Comparison of ENCODE assay signal across 10 cellular contexts in genomic region chr5:56851258-56851941, GRCh38. TPM values are rescaled to one million over a fixed set of nuclear protein-coding genes. Genes with fewer than 3 reads are reported as not detected.
DNase-seq lines count a peak whose midpoint lies in the region; ATAC-seq and TF ChIP-seq lines count a peak whose summit lies in the region.
"Had no signal": no experiment of that assay in that cellular context is flagged by ENCODE, and none has a peak within 500 bp of the region (broad histone marks: within the 10 kb centered on the region; RNA-seq: fewer than 3 reads in every experiment).

No MANE protein-coding gene starts in this region.

- H2AK9ac ChIP-seq in IMR-90 (replicated peaks; ENCODE audit: low read depth, low read length, poor library complexity): no peak overlapping the region

- no peak overlapping the region for H4K8ac ChIP-seq in IMR-90 (ENCODE audit: low read depth in 2 of 2, low read length in 2 of 2)

- CTCF ChIA-PET in IMR-90 (lab: Yijun Ruan, JAX) (interaction anchor here (1.0 kb wide), 1 partner anchor 12 kb away, joined by 3 read pairs; no protein-coding TSS in a partner anchor), OCI-LY7 (lab: Charles Lee; ENCODE audit: unreplicated experiment) (no interaction called here)

- H3K27ac ChIP-seq in IMR-90 (ENCODE audit: insufficient read depth, low read length) (no peak overlapping the region), adrenal gland (peak overlapping the region in 3 of 5 donors; percentile 11 to 53 (median 20)), WERI-Rb-1 (no peak overlapping the region), OCI-LY7 (ENCODE audit: low read depth, low read length, poor library complexity, severe bottlenecking) (no peak overlapping the region)

- POLR2A ChIA-PET in IMR-90 (lab: Charles Lee; ENCODE audit: unreplicated experiment) (no interaction called here), OCI-LY7 (lab: Charles Lee) (interaction anchor here (0.6 to 1.2 kb wide), 2 partner anchors 16 to 22 kb away, joined by 4 to 6 read pairs; no protein-coding TSS in a partner anchor)

- TF ChIP-seq RAD21 in IMR-90 (IDR thresholded peaks at IDR 0.05; ENCODE audit: low read length): no peak

- no peaks in the 10 kb centered on the region for H3K9me2 ChIP-seq in OCI-LY7 (ENCODE audit: insufficient read depth, low read length)

- no peak overlapping the region for H3K56ac ChIP-seq in IMR-90 (ENCODE audit: extremely low read depth, insufficient read depth, low read length)

- BruUV-seq in IMR-90 (replicated peaks; lab: Mats Ljungman, UMichigan) (no TSS peak), OCI-LY7 (replicated peaks; lab: Mats Ljungman, UMichigan) (no TSS peak)

- dilution Hi-C loops in IMR-90 (cut with HindIII; ENCODE audit: low sequenced_read_pairs, unreplicated experiment): no loop called here

- H2AK5ac ChIP-seq in IMR-90 (ENCODE audit: low read depth, low read length): peak overlapping the region; percentile 0; the same call in 1 of the 2 replicates

- TF ChIP-seq POLR2A in IMR-90 (IDR thresholded peaks at IDR 0.05; ENCODE audit: low read depth, low read length): no peak
- no peak for TF ChIP-seq POLR2A in adrenal gland (IDR thresholded peaks at IDR 0.05)

- H2BK20ac ChIP-seq in IMR-90 (ENCODE audit: low read depth, low read length): peak overlapping the region; percentile 53; the same call in 1 of the 2 replicates

- 17% methylated on average over 2 of the region's 6 CpGs; no CpG with 5 or more reads in 1 of the 2 experiments for WGBS in IMR-90 (ENCODE audit: extremely low coverage in 2 of 2, insufficient read length in 1 of 2), 2 experiments
- WGBS in adrenal gland, 4 donors: 18 to 28% (median 26%) methylated on average over 6 of the region's 6 CpGs

- peak overlapping the region; percentile 39; the same call in 1 of the 2 replicates for H3K4ac ChIP-seq in IMR-90 (ENCODE audit: low read depth, low read length)

- H3K18ac ChIP-seq in IMR-90 (ENCODE audit: low read depth, low read length): no peak overlapping the region

- H3K27me3 ChIP-seq in IMR-90 (ENCODE audit: control insufficient read depth, insufficient read depth, low read length) (no peaks in the 10 kb centered on the region), adrenal gland (no peaks in the 10 kb centered on the region), WERI-Rb-1 (ENCODE audit: insufficient read depth, low read depth, severe bottlenecking) (no peaks in the 10 kb centered on the region)

- H3K79me2 ChIP-seq in OCI-LY7 (ENCODE audit: insufficient read depth, low read depth, low read length): peaks cover 98% of the 10 kb centered on the region

- H3K79me1 ChIP-seq in IMR-90 (ENCODE audit: low read depth in 1 of 2, low read length in 2 of 2): peaks cover 29 to 65% of the 10 kb centered on the region in 2 experiments

- no peak overlapping the region for H2BK15ac ChIP-seq in IMR-90 (ENCODE audit: low read depth, low read length)

- intact Hi-C loops in IMR-90 (cut with micrococcal nuclease) (no loop called here), adrenal gland (cut with DNase I) (no loop called here), left ventricle myocardium superior (cut with micrococcal nuclease) (no loop called here), OCI-LY7 (cut with micrococcal nuclease; ENCODE audit: unreplicated experiment) (no loop called here)

- H3K9me1 ChIP-seq in IMR-90 (ENCODE audit: insufficient read depth, low read length): peaks cover 17% of the 10 kb centered on the region

- peak; percentile 47 for DNase-seq in IMR-90
- peak in 5 of 7 donors; percentile 33 to 48 (median 40) for DNase-seq in adrenal gland
- no peak for DNase-seq in left ventricle myocardium superior
- DNase-seq in renal cortical epithelial cell (ENCODE audit: low read depth): peak; percentile 94
- no peak for DNase-seq in WERI-Rb-1
- DNase-seq in OCI-LY7 (ENCODE audit: low spot score): no peak
- DNase-seq: Karpas-422, NCI-H774, posterior cingulate gyrus had no signal

- H2BK120ac ChIP-seq in IMR-90 (ENCODE audit: low read depth, low read length): no peak overlapping the region

- no peak overlapping the region for H4K5ac ChIP-seq in IMR-90 (ENCODE audit: low read depth, low read length)

- no peak overlapping the region for H3K9ac ChIP-seq in IMR-90 (ENCODE audit: low read depth, low read length)

- H3K36me3 ChIP-seq in IMR-90 (ENCODE audit: control insufficient read depth, insufficient read depth, low read length) (no peaks in the 10 kb centered on the region), adrenal gland (replicated peaks in 1 of 2) (no peaks in the 10 kb centered on the region), WERI-Rb-1 (no peaks in the 10 kb centered on the region), OCI-LY7 (ENCODE audit: insufficient read depth, low read length) (peaks cover 9% of the 10 kb centered on the region)

- H4K20me1 ChIP-seq in IMR-90 (ENCODE audit: insufficient read depth, low read length) (peaks cover 63% of the 10 kb centered on the region), OCI-LY7 (ENCODE audit: insufficient read depth, low read length) (peaks cover 41% of the 10 kb centered on the region)

- in situ Hi-C loops in IMR-90 (cut with MboI; ENCODE audit: low sequenced_read_pairs): no loop called here

- H2AFZ ChIP-seq in IMR-90 (replicated peaks; ENCODE audit: low read length, poor library complexity) (no peak overlapping the region), OCI-LY7 (ENCODE audit: low read length) (no peak overlapping the region)

- H4K91ac ChIP-seq in IMR-90 (ENCODE audit: insufficient read depth, low read depth, low read length): peak overlapping the region; percentile 23; the same call in 1 of the 2 replicates

- H3K4me2 ChIP-seq in IMR-90 (ENCODE audit: low read depth, low read length): peak overlapping the region; percentile 34; the same call in 1 of the 2 replicates
- H3K4me2 ChIP-seq in OCI-LY7 (ENCODE audit: low read length): no peak overlapping the region

- H2BK5ac ChIP-seq in IMR-90 (ENCODE audit: low read depth, low read length, poor library complexity, severe bottlenecking): no peak overlapping the region

- no peak for TF ChIP-seq CTCF in IMR-90 (conservative IDR thresholded peaks at IDR 0.05; ENCODE audit: low read depth, low read length)
- TF ChIP-seq CTCF in adrenal gland (IDR thresholded peaks at IDR 0.05): no peak
- TF ChIP-seq CTCF in WERI-Rb-1 (IDR thresholded peaks at IDR 0.05; ENCODE audit: low read depth, low read length): no peak
- TF ChIP-seq CTCF in OCI-LY7 (conservative IDR thresholded peaks at IDR 0.05; ENCODE audit: low read length): no peak

- 0 out of 2 replicates have a peak overlapping the region, but pooled peaks have one; percentile 0 for H3K23ac ChIP-seq in IMR-90 (ENCODE audit: low read depth, low read length)

- H3K4me1 ChIP-seq in IMR-90 (ENCODE audit: control insufficient read depth, insufficient read depth, low read length) (peaks cover 11% of the 10 kb centered on the region), adrenal gland (replicated peaks in 1 of 2) (peaks cover 36 to 88% of the 10 kb centered on the region in 2 donors), OCI-LY7 (ENCODE audit: insufficient read depth, low read length, poor library complexity, severe bottlenecking) (peaks cover 29% of the 10 kb centered on the region)

- H3K9me3 ChIP-seq in IMR-90 (ENCODE audit: control insufficient read depth, insufficient read depth, low read length) (no peaks in the 10 kb centered on the region), adrenal gland (replicated peaks in 1 of 3) (no peaks in the 10 kb centered on the region), WERI-Rb-1 (ENCODE audit: severe bottlenecking) (no peaks in the 10 kb centered on the region), OCI-LY7 (ENCODE audit: low read length) (no peaks in the 10 kb centered on the region)

- H3K4me3 ChIP-seq in IMR-90 (ENCODE audit: insufficient read depth, low read depth, low read length) (no peak overlapping the region), adrenal gland (peak overlapping the region in 1 of 4 donors; percentile 21), WERI-Rb-1 (ENCODE audit: low read depth, low read length) (no peak overlapping the region), OCI-LY7 (ENCODE audit: low read depth, low read length, poor library complexity, severe bottlenecking) (no peak overlapping the region)

- ATAC-seq in IMR-90 (ENCODE audit: low read depth) (peak; percentile 70), left ventricle myocardium superior (peak; percentile 60), HG03521 (IDR thresholded peaks at IDR 0.05; ENCODE audit: unreplicated experiment) (no peak)

- H3K14ac ChIP-seq in IMR-90 (replicated peaks; ENCODE audit: low read depth, low read length): peak overlapping the region; percentile 66; the same call in 1 of the 2 replicates

TF ChIP-seq in IMR-90, 13 proteins besides CTCF, POLR2A, EP300 and RAD21 (continues in another document):
- no peak for TF ChIP-seq MXI1 (IDR thresholded peaks at IDR 0.05; ENCODE audit: borderline replicate concordance, low read depth, low read length)
- no peak for TF ChIP-seq RFX5 (IDR thresholded peaks at IDR 0.05; ENCODE audit: low read depth, low read length)

RNA-seq across cellular contexts. Expression of gene MAP3K1, which starts 36.1 kb away (rescaled TPM):
- total RNA-seq in IMR-90 (2012; rRNA removed) (18.8 and 21.9 TPM in 2 replicates), adrenal gland (10 to 100 TPM; 12.2 to 22.9 (median 16.4) TPM), left ventricle myocardium superior (6.5 TPM), renal cortical epithelial cell (35.6 and 67.5 TPM in 2 replicates), OCI-LY7 (2022) (29.4 and 31.5 TPM in 2 replicates)
- polyA plus RNA-seq in IMR-90 (2012; rRNA removed) (3.8 TPM in 2 replicates), adrenal gland (10 to 100 TPM in 1 of 3 donors, 1 to 10 TPM in 2; 4.9 to 10.3 (median 6.0) TPM)
- 0.77 and 0.82 TPM in 2 replicates for polyA plus RNA-seq in IMR-90 (2012; cell fraction: cytosol; rRNA removed)
- 2.2 and 13.9 TPM in 2 replicates for polyA plus RNA-seq in IMR-90 (2012; cell fraction: nucleus; rRNA removed; ENCODE audit: low replicate concordance)
- 25.9 and 29.9 TPM in 2 replicates for total RNA-seq in OCI-LY7 (2014; rRNA removed; shearing (Covaris generic))

RNA-seq across cellular contexts. Expression of gene SETD9, which starts 58.0 kb away (rescaled TPM):
- total RNA-seq in IMR-90 (2012; rRNA removed) (8.1 and 8.9 TPM in 2 replicates), adrenal gland (10 to 100 TPM in 4 of 8 donors, 1 to 10 TPM in 3, not detected in 1; 3.5 to 21.0 (median 10.1) TPM), left ventricle myocardium superior (18.9 TPM), renal cortical epithelial cell (16.3 and 31.3 TPM in 2 replicates), OCI-LY7 (2022) (13.3 and 14.5 TPM in 2 replicates)
- polyA plus RNA-seq in IMR-90 (2012; rRNA removed) (3.6 and 3.9 TPM in 2 replicates), adrenal gland (10 to 100 TPM in 1 of 3 donors, 1 to 10 TPM in 2; 4.2 to 11.6 (median 8.2) TPM)
- polyA plus RNA-seq in IMR-90 (2012; cell fraction: cytosol; rRNA removed): 0.58 and 1.4 TPM in 2 replicates
- 0.38 and 2.1 TPM in 2 replicates for polyA plus RNA-seq in IMR-90 (2012; cell fraction: nucleus; rRNA removed; ENCODE audit: low replicate concordance)
- 5.0 and 6.7 TPM in 2 replicates for total RNA-seq in OCI-LY7 (2014; rRNA removed; shearing (Covaris generic))

Comparison
In these comparisons a context has a peak if more than half of its experiments do, and no peak if none do; other contexts are left out.
1. DNase-seq: peak in IMR-90 (single experiment), adrenal gland (5 of 7) and renal cortical epithelial cell (single experiment); none in left ventricle myocardium superior (single experiment), WERI-Rb-1 (single experiment) and OCI-LY7 (single experiment).
2. H3K27ac ChIP-seq: peak in adrenal gland (3 of 5); none in IMR-90 (single experiment), WERI-Rb-1 (single experiment) and OCI-LY7 (single experiment).